12 cellular contexts compared by ENCODE assay signal in genomic region chr6:71410164-71410566, GRCh38.
DNase-seq lines count a peak whose midpoint lies in the region; ATAC-seq and TF ChIP-seq lines count a peak whose summit lies in the region.
"Had no signal": no experiment of that assay in that cellular context is flagged by ENCODE, and none has a peak within 500 bp of the region (broad histone marks: within the 10 kb centered on the region; RNA-seq: fewer than 3 reads in every experiment).

No MANE protein-coding gene starts in this region.

- H3K4me1 ChIP-seq in mammary epithelial cell (ENCODE audit: insufficient read depth, low read length) (peaks cover 78% of the 10 kb centered on the region), subcutaneous abdominal adipose tissue (ENCODE audit: control insufficient read depth in 5 of 5, insufficient read depth in 5 of 5, low read length in 5 of 5) (peaks cover 0 to 44% (median 20%) of the 10 kb centered on the region in 5 donors), left lung (peaks cover 27 to 54% of the 10 kb centered on the region in 2 donors)

- dilution Hi-C loops in mammary epithelial cell (cut with HindIII; ENCODE audit: low sequenced_read_pairs) = no loop called here

- H3K4me1 Mint-ChIP-seq in activated CD4-positive, alpha-beta memory T cell treated with anti-CD3 and anti-CD28 coated beads for 36 hours (ENCODE audit: low read depth) = no peaks in the 10 kb centered on the region
- peaks cover 5% of the 10 kb centered on the region for H3K4me1 Mint-ChIP-seq in activated CD4-positive, alpha-beta memory T cell treated with anti-CD3 and anti-CD28 coated beads, Interleukin-2, amount 10 ng/mL, durations not matched to agents 7 days and 5 days

- H2AFZ ChIP-seq in mammary epithelial cell (ENCODE audit: low read depth, low read length) = no peak overlapping the region

- no peak overlapping the region for H3K4me3 Mint-ChIP-seq in activated CD4-positive, alpha-beta memory T cell treated with anti-CD3 and anti-CD28 coated beads for 36 hours
- no peak overlapping the region for H3K4me3 Mint-ChIP-seq in activated CD4-positive, alpha-beta memory T cell treated with anti-CD3 and anti-CD28 coated beads, Interleukin-2, amount 10 ng/mL, durations not matched to agents 7 days and 5 days

- H3K36me3 Mint-ChIP-seq in activated CD4-positive, alpha-beta memory T cell treated with anti-CD3 and anti-CD28 coated beads for 36 hours = no peaks in the 10 kb centered on the region
- no peaks in the 10 kb centered on the region for H3K36me3 Mint-ChIP-seq in activated CD4-positive, alpha-beta memory T cell treated with anti-CD3 and anti-CD28 coated beads, Interleukin-2, amount 10 ng/mL, durations not matched to agents 7 days and 5 days (ENCODE audit: low read depth)

- WGBS in mammary epithelial cell (ENCODE audit: low coverage, missing lambda C conversion rate) = 13% methylated on average over 4 of the region's 4 CpGs

- no peaks in the 10 kb centered on the region for H3K9me3 Mint-ChIP-seq in activated CD4-positive, alpha-beta memory T cell treated with anti-CD3 and anti-CD28 coated beads for 36 hours
- peaks cover 2% of the 10 kb centered on the region for H3K9me3 Mint-ChIP-seq in activated CD4-positive, alpha-beta memory T cell treated with anti-CD3 and anti-CD28 coated beads, Interleukin-2, amount 10 ng/mL, durations not matched to agents 7 days and 5 days

- POLR2A ChIA-PET in activated CD4-positive, alpha-beta memory T cell treated with anti-CD3 and anti-CD28 coated beads for 36 hours (lab: Charles Lee) = no interaction called here
- POLR2A ChIA-PET in activated CD4-positive, alpha-beta memory T cell treated with anti-CD3 and anti-CD28 coated beads, Interleukin-2, amount 10 ng/mL, durations not matched to agents 7 days and 5 days (lab: Charles Lee) = no interaction called here

- H3K27ac ChIP-seq in mammary epithelial cell (ENCODE audit: insufficient read depth, low read depth, low read length) (peak overlapping the region; percentile 81), subcutaneous abdominal adipose tissue (ENCODE audit: low read depth, low read length) (peak overlapping the region; percentile 53), left lung (peak overlapping the region in 1 of 2 donors; percentile 25)
- H3K27ac ChIP-seq: cardiac muscle cell, right lobe of liver had no signal

- no peak for TF ChIP-seq CTCF in mammary epithelial cell (conservative IDR thresholded peaks at IDR 0.05 in 1 of 2, IDR thresholded peaks at IDR 0.05 in 1 of 2; ENCODE audit: extremely low read depth in 1 of 2, insufficient read depth in 1 of 2, low read depth in 1 of 2, low read length in 2 of 2)
- no peak for TF ChIP-seq CTCF in left lung (IDR thresholded peaks at IDR 0.05)

- intact Hi-C loops in activated CD4-positive, alpha-beta memory T cell treated with anti-CD3 and anti-CD28 coated beads for 36 hours (cut with micrococcal nuclease) = no loop called here
- intact Hi-C loops in mammary epithelial cell (cut with micrococcal nuclease) = no loop called here
- intact Hi-C loops in left colon (cut with DNase I, micrococcal nuclease) = no loop called here
- intact Hi-C loops in left lung (cut with DNase I) = no loop called here

- peak; percentile 9 for DNase-seq in activated CD4-positive, alpha-beta memory T cell treated with anti-CD3 and anti-CD28 coated beads for 36 hours
- no peak for DNase-seq in activated CD4-positive, alpha-beta memory T cell treated with anti-CD3 and anti-CD28 coated beads, Interleukin-2, amount 10 ng/mL, durations not matched to agents 7 days and 5 days
- peak; percentile 96 for DNase-seq in mammary epithelial cell
- DNase-seq in left colon = no peak
- no peak for DNase-seq in left lung
- DNase-seq: 8988T, NCI-H82, right lobe of liver had no signal

- H3K4me2 ChIP-seq in mammary epithelial cell (ENCODE audit: insufficient read depth, low read depth, low read length) = peak overlapping the region; percentile 12

- H3K36me3 ChIP-seq in mammary epithelial cell (ENCODE audit: insufficient read depth, low read length) (peaks cover 26% of the 10 kb centered on the region), subcutaneous abdominal adipose tissue (ENCODE audit: control insufficient read depth in 5 of 5, insufficient read depth in 5 of 5, low read length in 5 of 5) (peaks cover 7 to 23% (median 12%) of the 10 kb centered on the region in 5 donors), left lung (no peaks in the 10 kb centered on the region)
- H3K36me3 ChIP-seq: cardiac muscle cell, right lobe of liver had no signal

- peak; percentile 68 for ATAC-seq in HG03432 (IDR thresholded peaks at IDR 0.05; ENCODE audit: unreplicated experiment)
- no peak for ATAC-seq in left colon
- no peak for ATAC-seq in GM18520 (IDR thresholded peaks at IDR 0.05; ENCODE audit: unreplicated experiment)
- no peak for ATAC-seq in left lung
- ATAC-seq: right lobe of liver had no signal

- H3K79me2 ChIP-seq in mammary epithelial cell (ENCODE audit: insufficient read depth, low read length) = peaks cover 77% of the 10 kb centered on the region

- no peak overlapping the region for H3K9ac ChIP-seq in mammary epithelial cell (ENCODE audit: insufficient read depth, low read length)
- no peak overlapping the region for H3K9ac ChIP-seq in subcutaneous abdominal adipose tissue (ENCODE audit: low read length in 5 of 5)

- H3K4me3 ChIP-seq in mammary epithelial cell (replicated peaks in 1 of 3; ENCODE audit: insufficient read depth in 1 of 3, low read depth in 2 of 3, low read length in 3 of 3) (no peak overlapping the region), subcutaneous abdominal adipose tissue (ENCODE audit: low read depth in 1 of 5, low read length in 5 of 5) (no peak overlapping the region), left lung (no peak overlapping the region)
- H3K4me3 ChIP-seq: cardiac muscle cell, right lobe of liver had no signal

- in situ Hi-C loops in mammary epithelial cell (cut with MboI; ENCODE audit: low sequenced_read_pairs in 2 of 2) = no loop called here

- H3K9me3 ChIP-seq in mammary epithelial cell (replicated peaks; ENCODE audit: insufficient read depth, low read length) = peaks cover 3% of the 10 kb centered on the region
- H3K9me3 ChIP-seq in subcutaneous abdominal adipose tissue (ENCODE audit: control insufficient read depth in 5 of 5, low read length in 5 of 5) = no peaks in the 10 kb centered on the region
- H3K9me3 ChIP-seq in left lung = no peaks in the 10 kb centered on the region
- H3K9me3 ChIP-seq: right lobe of liver had no signal

- no peak overlapping the region for H3K27ac Mint-ChIP-seq in activated CD4-positive, alpha-beta memory T cell treated with anti-CD3 and anti-CD28 coated beads for 36 hours
- no peak overlapping the region for H3K27ac Mint-ChIP-seq in activated CD4-positive, alpha-beta memory T cell treated with anti-CD3 and anti-CD28 coated beads, Interleukin-2, amount 10 ng/mL, durations not matched to agents 7 days and 5 days

- no TSS peak for BruUV-seq in mammary epithelial cell (replicated peaks; lab: Mats Ljungman, UMichigan)

- CTCF ChIA-PET in activated CD4-positive, alpha-beta memory T cell treated with anti-CD3 and anti-CD28 coated beads for 36 hours (lab: Charles Lee) = no interaction called here
- CTCF ChIA-PET in activated CD4-positive, alpha-beta memory T cell treated with anti-CD3 and anti-CD28 coated beads, Interleukin-2, amount 10 ng/mL, durations not matched to agents 7 days and 5 days (lab: Charles Lee) = no interaction called here
- CTCF ChIA-PET in mammary epithelial cell (lab: Charles Lee; ENCODE audit: low non-redundant PET) = no interaction called here

- H4K20me1 ChIP-seq in mammary epithelial cell (ENCODE audit: insufficient read depth, low read length) = no peaks in the 10 kb centered on the region

- H3K27me3 ChIP-seq in mammary epithelial cell (ENCODE audit: insufficient read depth, low read length) (no peaks in the 10 kb centered on the region), subcutaneous abdominal adipose tissue (ENCODE audit: control insufficient read depth in 5 of 5, insufficient read depth in 4 of 5, low read length in 5 of 5) (no peaks in the 10 kb centered on the region), left lung (no peaks in the 10 kb centered on the region)
- H3K27me3 ChIP-seq: cardiac muscle cell, right lobe of liver had no signal

- H3K27me3 Mint-ChIP-seq in activated CD4-positive, alpha-beta memory T cell treated with anti-CD3 and anti-CD28 coated beads for 36 hours = peaks cover 15% of the 10 kb centered on the region
- peaks cover 26% of the 10 kb centered on the region for H3K27me3 Mint-ChIP-seq in activated CD4-positive, alpha-beta memory T cell treated with anti-CD3 and anti-CD28 coated beads, Interleukin-2, amount 10 ng/mL, durations not matched to agents 7 days and 5 days

Comparison
In these comparisons a context has a peak if more than half of its experiments do, and no peak if none do; other contexts are left out.
1. DNase-seq: peak in activated CD4-positive, alpha-beta memory T cell treated with anti-CD3 and anti-CD28 coated beads for 36 hours (single experiment) and mammary epithelial cell (single experiment); none in activated CD4-positive, alpha-beta memory T cell treated with anti-CD3 and anti-CD28 coated beads, Interleukin-2, amount 10 ng/mL, durations not matched to agents 7 days and 5 days (single experiment), left colon (0 of 2) and left lung (0 of 2).